Comparison of ENCODE assay signal across 21 cellular contexts in genomic region chr7:131302453-131302852, GRCh38. TPM values are rescaled to one million over a fixed set of nuclear protein-coding genes. Genes with fewer than 3 reads are reported as not detected.
DNase-seq lines count a peak whose midpoint lies in the region; ATAC-seq, FAIRE-seq and TF ChIP-seq lines count a peak whose summit lies in the region.
"Had no signal": no experiment of that assay in that cellular context is flagged by ENCODE, and none has a peak within 500 bp of the region (broad histone marks: within the 10 kb centered on the region; RNA-seq: fewer than 3 reads in every experiment).

No MANE protein-coding gene starts in this region.

- no peak overlapping the region for H3K27ac Mint-ChIP-seq in activated CD8-positive, alpha-beta T cell treated with anti-CD3 and anti-CD28 coated beads, Interleukin-2, amount 10 ng/mL, durations not matched to agents 7 days and 5 days
- H3K27ac Mint-ChIP-seq: activated CD4-positive, alpha-beta memory T cell treated with anti-CD3 and anti-CD28 coated beads, Interleukin-2, amount 10 ng/mL, durations not matched to agents 7 days and 5 days; activated T-helper 2 cell treated with anti-CD3 and anti-CD28 coated beads, Interferon-gamma antibody, Interleukin-2, Interleukin-4, amounts not matched to agents 10 μg/mL and 5 μg/mL and 100 μg/mL, durations not matched to agents 14 hours and 24 hours and 36 hours; CD4-positive, alpha-beta T cell; neural progenitor cell; progenitor cell of endocrine pancreas had no signal

- peaks cover 9% of the 10 kb centered on the region for H3K9me3 Mint-ChIP-seq in activated CD8-positive, alpha-beta T cell treated with anti-CD3 and anti-CD28 coated beads, Interleukin-2, amount 10 ng/mL, durations not matched to agents 7 days and 5 days (ENCODE audit: insufficient read depth)

- no peaks in the 10 kb centered on the region for H3K36me3 ChIP-seq in heart right ventricle
- no peaks in the 10 kb centered on the region for H3K36me3 ChIP-seq in parathyroid adenoma (ENCODE audit: control insufficient read depth, insufficient read depth, low read length)
- H3K36me3 ChIP-seq: neural progenitor cell, SJCRH30, upper lobe of left lung had no signal

- intact Hi-C loops in heart right ventricle (cut with DNase I) = loop anchor here in 9 of 10 donors (1.0 to 10.0 kb wide), 8 partner anchors 115 to 408 kb away; no protein-coding TSS in a partner anchor

- WGBS in A549 (ENCODE audit: missing lambda C conversion rate) = 84% methylated on average over 3 of the region's 3 CpGs
- WGBS in heart right ventricle, 2 donors = 61 to 74% methylated on average over 3 of the region's 3 CpGs

- H3K4me1 Mint-ChIP-seq in activated CD8-positive, alpha-beta T cell treated with anti-CD3 and anti-CD28 coated beads, Interleukin-2, amount 10 ng/mL, durations not matched to agents 7 days and 5 days (ENCODE audit: low read depth) = no peaks in the 10 kb centered on the region

- TF ChIP-seq CTCF in A549 (IDR thresholded peaks at IDR 0.05) (no peak), heart right ventricle (IDR thresholded peaks at IDR 0.05) (no peak), parathyroid adenoma (IDR thresholded peaks at IDR 0.05) (no peak)

- CTCF ChIA-PET in A549 (lab: Yijun Ruan, JAX) = interaction anchor here (0.8 to 3.8 kb wide), 15 partner anchors 11 to 262 kb away, joined by 3 to 12 read pairs (median 4); no protein-coding TSS in a partner anchor
- CTCF ChIA-PET in activated CD8-positive, alpha-beta T cell treated with anti-CD3 and anti-CD28 coated beads, Interleukin-2, amount 10 ng/mL, durations not matched to agents 7 days and 5 days (lab: Charles Lee) = interaction anchor here (1.0 to 1.7 kb wide), 7 partner anchors 173 to 406 kb away, joined by 3 to 6 read pairs (median 3); no protein-coding TSS in a partner anchor

- H3K79me2 ChIP-seq in parathyroid adenoma = no peaks in the 10 kb centered on the region

- H3K4me3 ChIP-seq in A549 (no peak overlapping the region), heart right ventricle (no peak overlapping the region), parathyroid adenoma (ENCODE audit: low read depth, low read length) (no peak overlapping the region)
- H3K4me3 ChIP-seq: neural progenitor cell, SJCRH30, upper lobe of left lung had no signal

- ATAC-seq in A549 (no peak), heart right ventricle (peak in 7 of 8 donors; percentile 41 to 74 (median 59))
- ATAC-seq in activated CD8-positive, alpha-beta T cell treated with anti-CD3 and anti-CD28 coated beads, Interleukin-2, amount 10 ng/mL, durations not matched to agents 7 days and 5 days = no peak

- no peak for TF ChIP-seq EP300 in A549 (IDR thresholded peaks at IDR 0.05)

- H3K27ac ChIP-seq in A549 (peak overlapping the region; percentile 14 to 69; a peak in 5 of 6 replicates), heart right ventricle (peak overlapping the region in 8 of 10 donors; percentile 3 to 78 (median 58)), parathyroid adenoma (no peak overlapping the region)
- H3K27ac ChIP-seq: neural progenitor cell, SJCRH30, upper lobe of left lung had no signal

- H3K9ac ChIP-seq in parathyroid adenoma = no peak overlapping the region
- H3K9ac ChIP-seq: neural progenitor cell had no signal

- no peak for TF ChIP-seq RAD21 in A549 (conservative IDR thresholded peaks at IDR 0.05 in 1 of 2, IDR thresholded peaks at IDR 0.05 in 1 of 2)

- H3K27me3 ChIP-seq in heart right ventricle = no peaks in the 10 kb centered on the region
- H3K27me3 ChIP-seq in parathyroid adenoma (ENCODE audit: control insufficient read depth, insufficient read depth, low read length) = no peaks in the 10 kb centered on the region
- H3K27me3 ChIP-seq: neural progenitor cell, SJCRH30, upper lobe of left lung had no signal

- no peak for FAIRE-seq in A549 (lab: Jason Lieb, UNC)

- peak overlapping the region; percentile 75 for H2AFZ ChIP-seq in parathyroid adenoma
- H2AFZ ChIP-seq: neural progenitor cell had no signal

- H3K4me3 Mint-ChIP-seq in activated CD8-positive, alpha-beta T cell treated with anti-CD3 and anti-CD28 coated beads, Interleukin-2, amount 10 ng/mL, durations not matched to agents 7 days and 5 days = no peak overlapping the region
- H3K4me3 Mint-ChIP-seq: activated CD4-positive, alpha-beta memory T cell treated with anti-CD3 and anti-CD28 coated beads, Interleukin-2, amount 10 ng/mL, durations not matched to agents 7 days and 5 days; CD4-positive, alpha-beta T cell; memory B cell; neural progenitor cell had no signal

- peaks cover 34% of the 10 kb centered on the region for H3K4me1 ChIP-seq in A549
- H3K4me1 ChIP-seq in heart right ventricle = peaks cover 0 to 42% (median 23%) of the 10 kb centered on the region in 9 donors
- peaks cover 10% of the 10 kb centered on the region for H3K4me1 ChIP-seq in parathyroid adenoma

- POLR2A ChIA-PET in A549 (lab: Yijun Ruan, JAX) = interaction anchor here (1.3 kb wide), 1 partner anchor 193 kb away, joined by 7 read pairs; no protein-coding TSS in a partner anchor
- POLR2A ChIA-PET in activated CD8-positive, alpha-beta T cell treated with anti-CD3 and anti-CD28 coated beads, Interleukin-2, amount 10 ng/mL, durations not matched to agents 7 days and 5 days (lab: Charles Lee) = no interaction called here

- H3K4me2 ChIP-seq in A549 (no peak overlapping the region), parathyroid adenoma (ENCODE audit: low read length) (no peak overlapping the region)
- H3K4me2 ChIP-seq: neural progenitor cell had no signal

- peaks cover 19% of the 10 kb centered on the region for H3K9me3 ChIP-seq in A549
- peaks cover 0 to 16% (median 0%) of the 10 kb centered on the region in 11 donors for H3K9me3 ChIP-seq in heart right ventricle
- no peaks in the 10 kb centered on the region for H3K9me3 ChIP-seq in parathyroid adenoma (ENCODE audit: control insufficient read depth, low read length)
- H3K9me3 ChIP-seq: SJCRH30 had no signal

- DNase-seq in A549 (ENCODE audit: low read depth in 1 of 2, low spot score in 1 of 2) = no peak
- peak; percentile 16 for DNase-seq in NCI-H69 (lab: John Stamatoyannopoulos, UW)
- no peak for DNase-seq in heart right ventricle
- DNase-seq in NCI-H2107 treated with DMSO at 0.1 percent for 48 hours (lab: John Stamatoyannopoulos, UW; ENCODE audit: unreplicated experiment) = no peak
- no peak for DNase-seq in activated CD8-positive, alpha-beta T cell treated with anti-CD3 and anti-CD28 coated beads, Interleukin-2, amount 10 ng/mL, durations not matched to agents 7 days and 5 days
- DNase-seq in EL = no peak
- DNase-seq in effector CD8-positive, alpha-beta T cell (lab: John Stamatoyannopoulos, UW) = no peak
- DNase-seq: AML-193, amniotic stem cell, NCI-H1048, NCI-H1694, NCI-H524 had no signal

- peaks cover 7% of the 10 kb centered on the region for H3K27me3 Mint-ChIP-seq in activated CD8-positive, alpha-beta T cell treated with anti-CD3 and anti-CD28 coated beads, Interleukin-2, amount 10 ng/mL, durations not matched to agents 7 days and 5 days (ENCODE audit: low read depth)
- H3K27me3 Mint-ChIP-seq: CD4-positive, alpha-beta T cell; progenitor cell of endocrine pancreas had no signal

- no peak for TF ChIP-seq POLR2A in A549 (IDR thresholded peaks at IDR 0.05; ENCODE audit: low read length)

- peaks cover 8% of the 10 kb centered on the region for H3K36me3 Mint-ChIP-seq in activated CD8-positive, alpha-beta T cell treated with anti-CD3 and anti-CD28 coated beads, Interleukin-2, amount 10 ng/mL, durations not matched to agents 7 days and 5 days (ENCODE audit: low read depth)

TF ChIP-seq in A549, 52 proteins besides CTCF, POLR2A, EP300 and RAD21:
- TF ChIP-seq SMC3 (IDR thresholded peaks at IDR 0.05) = no peak
- no peak for TF ChIP-seq CHD4 (IDR thresholded peaks at IDR 0.05; ENCODE audit: borderline replicate concordance)
- no peak for TF ChIP-seq EHF (CRISPR knock-in tag; IDR thresholded peaks at IDR 0.05)
- TF ChIP-seq BHLHE40 (IDR thresholded peaks at IDR 0.05; ENCODE audit: low read depth, low read length) = no peak
- TF ChIP-seq JUN (IDR thresholded peaks at IDR 0.05) = no peak
- TF ChIP-seq KDM5A (IDR thresholded peaks at IDR 0.05) = no peak

RNA-seq across cellular contexts. Expression of gene MKLN1, which starts 25.2 kb away (rescaled TPM):
- polyA plus RNA-seq in A549 (2011; rRNA removed) = 84.5 and 109 TPM in 2 replicates
- 17.5 and 18.5 TPM in 2 replicates for polyA plus RNA-seq in A549 (2012; cell fraction: cytosol; rRNA removed)
- 10.8 and 17.1 TPM in 2 replicates for polyA plus RNA-seq in A549 (2012; cell fraction: nucleus; rRNA removed)
- polyA plus RNA-seq in A549 (2017; fragmentation: RNase III; extraction: RNeasy Plus Mini Kit Qiagen cat#74134 plus additional on column Dnase treatment) = 39.6 to 46.4 TPM (median 39.6 TPM) in 3 replicates
- polyA minus RNA-seq in A549 (2011; rRNA and poly(A)+ RNA removed) = 154 and 176 TPM in 2 replicates
- total RNA-seq in heart right ventricle = 10 to 100 TPM; 34.3 to 48.2 (median 44.8) TPM
- polyA plus RNA-seq in heart right ventricle = 10 to 100 TPM in 1 of 2 donors, 1 to 10 TPM in 1; 9.5 to 22.8 TPM
- total RNA-seq in activated CD8-positive, alpha-beta T cell treated with anti-CD3 and anti-CD28 coated beads, Interleukin-2, amount 10 ng/mL, durations not matched to agents 7 days and 5 days = 10 to 100 TPM; 31.6 to 34.0 TPM

Comparison
In these comparisons a context has a peak if more than half of its experiments do, and no peak if none do; other contexts are left out.
1. ATAC-seq: peak in heart right ventricle (7 of 8); none in A549 (0 of 2) and activated CD8-positive, alpha-beta T cell treated with anti-CD3 and anti-CD28 coated beads, Interleukin-2, amount 10 ng/mL, durations not matched to agents 7 days and 5 days (single experiment).